Comparison of ENCODE assay signal across 31 cellular contexts in the genomic region with DNA sequence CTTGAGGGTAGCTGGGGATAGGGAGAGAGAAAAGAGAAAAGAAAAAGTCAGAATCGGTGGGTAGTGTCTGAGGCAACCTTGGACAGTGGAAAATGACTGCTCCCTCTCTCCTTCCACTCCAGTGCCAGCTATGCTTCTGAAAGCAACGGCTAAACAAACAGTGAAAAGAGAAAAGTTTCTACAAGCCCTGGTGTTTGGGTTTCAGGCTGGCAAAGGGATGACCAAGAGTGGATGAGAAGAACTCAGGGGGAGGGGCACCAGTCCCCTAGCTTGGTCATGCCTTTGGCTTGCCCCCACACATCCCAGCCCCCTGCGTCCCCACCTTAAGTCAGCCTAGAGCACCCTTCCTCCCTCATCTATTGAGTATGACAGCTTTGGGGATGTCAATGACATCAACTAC. TPM values are rescaled to one million over a fixed set of nuclear protein-coding genes. Genes with fewer than 3 reads are reported as not detected.
"Had no signal": no experiment of that assay in that cellular context is flagged by ENCODE, and none has a peak within 500 bp of the region (broad histone marks: within the 10 kb centered on the region; RNA-seq: fewer than 3 reads in every experiment).

No MANE protein-coding gene starts in this region.

- DNase-seq: activated B cell treated with CpG ODN at 0.5 μM for 24 hours; activated CD4-positive, alpha-beta memory T cell treated with anti-CD3 and anti-CD28 coated beads, Interleukin-2, amount 10 ng/mL, durations not matched to agents 7 days and 5 days; activated CD4-positive, alpha-beta T cell treated with anti-CD3 and anti-CD28 coated beads, Interleukin-2, amount 50 U/mL, for 1 hour; activated gamma-delta T cell; activated naive CD4-positive, alpha-beta T cell treated with anti-CD3 and anti-CD28 coated beads for 36 hours; activated T-cell treated with anti-CD3 and anti-CD28 coated beads for 4 hours; activated T-cell treated with anti-CD3 and anti-CD28 coated beads, Interleukin-2, amount 50 U/mL, for 48 hours; amygdala; caudate nucleus; KG1; NCI-H1048; NCI-H146; NCI-H187 treated with DMSO at 0.1 percent for 48 hours; NCI-H2171; NCI-H2227 treated with DMSO at 0.1 percent for 48 hours; NCI-H446 treated with DMSO at 0.1 percent for 48 hours; NCI-H526; NCI-H774; NK-92 treated with Interleukin-12 subunit alpha and Interleukin-12 subunit beta, amount 100 ng/mL, for 24 hours; Peyer's patch; SHP77; SW 1271 had no signal

- H3K9me3 Mint-ChIP-seq: activated CD4-positive, alpha-beta memory T cell treated with anti-CD3 and anti-CD28 coated beads, Interleukin-2, amount 10 ng/mL, durations not matched to agents 7 days and 5 days; activated T-helper 17 cell treated with anti-CD3 and anti-CD28 coated beads, Interleukin-2, amount 50 U/mL, for 72 hours had no signal

- H3K9me3 ChIP-seq: Peyer's patch had no signal

- H3K4me3 Mint-ChIP-seq: activated B cell treated with CpG ODN at 0.5 μM for 24 hours; activated CD4-positive, alpha-beta memory T cell treated with anti-CD3 and anti-CD28 coated beads, Interleukin-2, amount 10 ng/mL, durations not matched to agents 7 days and 5 days; activated naive CD4-positive, alpha-beta T cell treated with anti-CD3 and anti-CD28 coated beads for 36 hours; activated naive CD8-positive, alpha-beta T cell; activated T-helper 17 cell treated with anti-CD3 and anti-CD28 coated beads, Interleukin-2, amount 50 U/mL, for 72 hours had no signal

- H3K27me3 Mint-ChIP-seq: activated naive CD8-positive, alpha-beta T cell had no signal

- ATAC-seq: activated T-helper 17 cell treated with anti-CD3 and anti-CD28 coated beads, Interleukin-2, amount 50 U/mL, for 72 hours; SK-N-SH treated with all-trans-retinoic acid at 6 μM for 48 hours had no signal

- H3K4me1 Mint-ChIP-seq: activated B cell treated with CpG ODN at 0.5 μM for 24 hours; activated T-helper 17 cell treated with anti-CD3 and anti-CD28 coated beads, Interleukin-2, amount 50 U/mL, for 72 hours had no signal

- H3K36me3 ChIP-seq: SJSA1 had no signal

- H3K4me1 ChIP-seq: Peyer's patch, SJSA1 had no signal

- H3K27ac ChIP-seq: Peyer's patch, RWPE1, SJSA1 had no signal

- H3K27ac Mint-ChIP-seq: activated B cell treated with CpG ODN at 0.5 μM for 24 hours; activated CD4-positive, alpha-beta memory T cell treated with anti-CD3 and anti-CD28 coated beads, Interleukin-2, amount 10 ng/mL, durations not matched to agents 7 days and 5 days; activated naive CD4-positive, alpha-beta T cell treated with anti-CD3 and anti-CD28 coated beads for 36 hours; activated naive CD8-positive, alpha-beta T cell; activated T-helper 17 cell treated with anti-CD3 and anti-CD28 coated beads, Interleukin-2, amount 50 U/mL, for 72 hours had no signal

- H3K4me3 ChIP-seq: Peyer's patch, SJSA1 had no signal

- H3K27me3 ChIP-seq: Peyer's patch, SJSA1 had no signal

RNA-seq across cellular contexts. Expression of gene IL22RA1, which starts 8.6 kb away (rescaled TPM):
- total RNA-seq: activated CD4-positive, alpha-beta memory T cell treated with anti-CD3 and anti-CD28 coated beads, Interleukin-2, amount 10 ng/mL, durations not matched to agents 7 days and 5 days; activated CD8-positive, alpha-beta memory T cell treated with anti-CD3 and anti-CD28 coated beads for 36 hours; activated naive CD4-positive, alpha-beta T cell treated with anti-CD3 and anti-CD28 coated beads for 36 hours; activated T-helper 17 cell treated with anti-CD3 and anti-CD28 coated beads, Interleukin-2, amount 50 U/mL, for 72 hours; cerebellum; LHCN-M2; T-helper 1 cell treated with Interleukin-12 subunit alpha and Interleukin-12 subunit beta and Interleukin-4 antibody, amounts not matched to agents 30 ng/mL and 1 ng/mL, for 36 hours had no signal

RNA-seq across cellular contexts. Expression of gene MYOM3, which starts 22.4 kb away (rescaled TPM):
- total RNA-seq: activated B cell treated with CpG ODN at 0.5 μM for 24 hours; activated CD4-positive, alpha-beta memory T cell treated with anti-CD3 and anti-CD28 coated beads, Interleukin-2, amount 10 ng/mL, durations not matched to agents 7 days and 5 days; activated CD8-positive, alpha-beta memory T cell treated with anti-CD3 and anti-CD28 coated beads for 36 hours; activated naive CD4-positive, alpha-beta T cell treated with anti-CD3 and anti-CD28 coated beads for 36 hours; activated T-helper 17 cell treated with anti-CD3 and anti-CD28 coated beads, Interleukin-2, amount 50 U/mL, for 72 hours; LHCN-M2; T-helper 1 cell treated with Interleukin-12 subunit alpha and Interleukin-12 subunit beta and Interleukin-4 antibody, amounts not matched to agents 30 ng/mL and 1 ng/mL, for 36 hours had no signal

RNA-seq across cellular contexts. Expression of gene IFNLR1, which starts 52.7 kb away (rescaled TPM):
- total RNA-seq: LHCN-M2, SJSA1 had no signal
